ENCODE assay signal across 10 cellular contexts in genomic region chr11:13440100-13440855, GRCh38. TPM values are rescaled to one million over a fixed set of nuclear protein-coding genes. Genes with fewer than 3 reads are reported as not detected.
DNase-seq lines count a peak whose midpoint lies in the region; TF ChIP-seq lines count a peak whose summit lies in the region.
"Had no signal": no experiment of that assay in that cellular context is flagged by ENCODE, and none has a peak within 500 bp of the region (broad histone marks: within the 10 kb centered on the region; RNA-seq: fewer than 3 reads in every experiment).

No MANE protein-coding gene starts in this region.

- peaks cover 2% of the 10 kb centered on the region for H3K36me3 Mint-ChIP-seq in activated CD4-positive, alpha-beta T cell treated with anti-CD3 and anti-CD28 coated beads, Interleukin-2, amount 10 ng/mL, durations not matched to agents 24 days and 14 days (ENCODE audit: low read depth)

- no peak for TF ChIP-seq CTCF in parathyroid adenoma (IDR thresholded peaks at IDR 0.05)
- no peak for TF ChIP-seq CTCF in GM10248 (IDR thresholded peaks at IDR 0.05; ENCODE audit: control extremely low read depth, extremely low read depth, low read depth, missing control alignments)

- H3K9ac ChIP-seq in parathyroid adenoma, result no peak overlapping the region

- intact Hi-C loops in activated CD4-positive, alpha-beta T cell treated with anti-CD3 and anti-CD28 coated beads, Interleukin-2, amount 10 ng/mL, durations not matched to agents 24 days and 14 days (cut with micrococcal nuclease), result no loop called here

- no peaks in the 10 kb centered on the region for H3K27me3 ChIP-seq in parathyroid adenoma (ENCODE audit: control insufficient read depth, insufficient read depth, low read length)

- H3K27ac Mint-ChIP-seq in activated CD4-positive, alpha-beta T cell treated with anti-CD3 and anti-CD28 coated beads, Interleukin-2, amount 10 ng/mL, durations not matched to agents 24 days and 14 days, result no peak overlapping the region
- H3K27ac Mint-ChIP-seq: activated B cell treated with CpG ODN at 0.5 μM for 24 hours had no signal

- DNase-seq in SHP77 (lab: John Stamatoyannopoulos, UW) (peak; percentile 4 to 15), SHP77 treated with DMSO at 0.1 percent for 48 hours (lab: John Stamatoyannopoulos, UW) (no peak), SW 1271 (lab: John Stamatoyannopoulos, UW) (peak; percentile 23 to 54), fibroblast of the conjunctiva (ENCODE audit: low read depth) (peak; percentile 83), activated gamma-delta T cell treated with Interleukin-2 at 50 U/mL for 16 hours (no peak), GM10248 (ENCODE audit: extremely low spot score) (no peak)
- no peak for DNase-seq in activated CD4-positive, alpha-beta T cell treated with anti-CD3 and anti-CD28 coated beads, Interleukin-2, amount 10 ng/mL, durations not matched to agents 24 days and 14 days
- DNase-seq: activated B cell treated with CpG ODN at 0.5 μM for 24 hours, DND-41 had no signal

- no peak overlapping the region for H3K4me3 Mint-ChIP-seq in activated CD4-positive, alpha-beta T cell treated with anti-CD3 and anti-CD28 coated beads, Interleukin-2, amount 10 ng/mL, durations not matched to agents 24 days and 14 days
- H3K4me3 Mint-ChIP-seq: activated B cell treated with CpG ODN at 0.5 μM for 24 hours had no signal

- peaks cover 4% of the 10 kb centered on the region for H3K9me3 Mint-ChIP-seq in activated CD4-positive, alpha-beta T cell treated with anti-CD3 and anti-CD28 coated beads, Interleukin-2, amount 10 ng/mL, durations not matched to agents 24 days and 14 days

- no peaks in the 10 kb centered on the region for H3K36me3 ChIP-seq in parathyroid adenoma (ENCODE audit: control insufficient read depth, insufficient read depth, low read length)

- CTCF ChIA-PET in GM10248 (lab: Yijun Ruan, JAX), result interaction anchor here (0.9 to 1.4 kb wide), 4 partner anchors 9 to 23 kb away, joined by 3 to 6 read pairs (median 3); partner anchors contain the start of gene BTBD10

- POLR2A ChIA-PET in GM10248 (lab: Yijun Ruan, JAX), result interaction anchor here (0.7 kb wide), 1 partner anchor 230 kb away, joined by 3 read pairs; no protein-coding TSS in a partner anchor

- peak overlapping the region; percentile 29 for H3K4me3 ChIP-seq in parathyroid adenoma (ENCODE audit: low read depth, low read length)

- peaks cover 3% of the 10 kb centered on the region for H3K79me2 ChIP-seq in parathyroid adenoma

- no peaks in the 10 kb centered on the region for H3K27me3 Mint-ChIP-seq in activated CD4-positive, alpha-beta T cell treated with anti-CD3 and anti-CD28 coated beads, Interleukin-2, amount 10 ng/mL, durations not matched to agents 24 days and 14 days
- H3K27me3 Mint-ChIP-seq: activated B cell treated with CpG ODN at 0.5 μM for 24 hours had no signal

- peaks cover 4% of the 10 kb centered on the region for H3K4me1 Mint-ChIP-seq in activated CD4-positive, alpha-beta T cell treated with anti-CD3 and anti-CD28 coated beads, Interleukin-2, amount 10 ng/mL, durations not matched to agents 24 days and 14 days

- H3K4me1 ChIP-seq in parathyroid adenoma, result no peaks in the 10 kb centered on the region

- peak overlapping the region; percentile 49 for H3K4me2 ChIP-seq in parathyroid adenoma (ENCODE audit: low read length)

- H3K27ac ChIP-seq in parathyroid adenoma, result peak overlapping the region; percentile 6

- no peak overlapping the region for H2AFZ ChIP-seq in parathyroid adenoma

- no peaks in the 10 kb centered on the region for H3K9me3 ChIP-seq in parathyroid adenoma (ENCODE audit: control insufficient read depth, low read length)

RNA-seq across cellular contexts. Expression of gene BTBD10, which starts 22.7 kb away (rescaled TPM):
- total RNA-seq in activated CD4-positive, alpha-beta T cell treated with anti-CD3 and anti-CD28 coated beads, Interleukin-2, amount 10 ng/mL, durations not matched to agents 24 days and 14 days, result 20.3 and 21.8 TPM in 2 replicates

RNA-seq across cellular contexts. Expression of gene PTH, which starts 55.5 kb away (rescaled TPM):
- not detected in 2 replicates for total RNA-seq in activated CD4-positive, alpha-beta T cell treated with anti-CD3 and anti-CD28 coated beads, Interleukin-2, amount 10 ng/mL, durations not matched to agents 24 days and 14 days
- total RNA-seq: activated B cell treated with CpG ODN at 0.5 μM for 24 hours had no signal

Comparison
In these comparisons a context has a peak if more than half of its experiments do, and no peak if none do; other contexts are left out.
1. DNase-seq: peak in SHP77 (2 of 2), SW 1271 (2 of 2) and fibroblast of the conjunctiva (single experiment); none in SHP77 treated with DMSO at 0.1 percent for 48 hours (single experiment), activated gamma-delta T cell treated with Interleukin-2 at 50 U/mL for 16 hours (single experiment), GM10248 (single experiment) and activated CD4-positive, alpha-beta T cell treated with anti-CD3 and anti-CD28 coated beads, Interleukin-2, amount 10 ng/mL, durations not matched to agents 24 days and 14 days (single experiment).